In genomic region chr10:22315455-22316285, GRCh38 we compare ENCODE assay signal across 8 cellular contexts. TPM values are rescaled to one million over a fixed set of nuclear protein-coding genes. Genes with fewer than 3 reads are reported as not detected.
DNase-seq lines count a peak whose midpoint lies in the region; ATAC-seq lines count a peak whose summit lies in the region.

No MANE protein-coding gene starts in this region.

- CTCF ChIA-PET in CD4-positive, alpha-beta memory T cell (lab: Charles Lee; ENCODE audit: partially characterized antibody) = interaction anchor here (0.7 to 2.2 kb wide), 13 partner anchors 8 to 322 kb away, joined by 3 to 10 read pairs (median 3); no protein-coding TSS in a partner anchor
- CTCF ChIA-PET in activated CD4-positive, alpha-beta memory T cell treated with anti-CD3 and anti-CD28 coated beads, Interleukin-2, amount 10 ng/mL, durations not matched to agents 7 days and 5 days (lab: Charles Lee) = interaction anchor here (1.0 to 2.0 kb wide), 9 partner anchors 11 to 673 kb away, joined by 3 to 5 read pairs (median 3); partner anchors contain the start of gene DNAJC1

- H3K4me1 Mint-ChIP-seq in CD4-positive, alpha-beta memory T cell = peaks cover 22 to 50% (median 29%) of the 10 kb centered on the region in 4 donors
- peaks cover 52% of the 10 kb centered on the region for H3K4me1 Mint-ChIP-seq in activated CD4-positive, alpha-beta memory T cell treated with anti-CD3 and anti-CD28 coated beads, Interleukin-2, amount 10 ng/mL, durations not matched to agents 7 days and 5 days

- H3K4me1 ChIP-seq in CD4-positive, alpha-beta memory T cell (ENCODE audit: insufficient read depth, low read length) = peaks cover 37% of the 10 kb centered on the region
- peaks cover 3% of the 10 kb centered on the region for H3K4me1 ChIP-seq in right cardiac atrium (ENCODE audit: control insufficient read depth, insufficient read depth, low read length)

- no peaks in the 10 kb centered on the region for H3K27me3 ChIP-seq in CD4-positive, alpha-beta memory T cell (ENCODE audit: insufficient read depth, low read length)
- no peaks in the 10 kb centered on the region for H3K27me3 ChIP-seq in right cardiac atrium (ENCODE audit: control insufficient read depth, insufficient read depth)

- ATAC-seq in GM19328 (IDR thresholded peaks at IDR 0.05; ENCODE audit: unreplicated experiment) (peak; percentile 22), HG03378 (IDR thresholded peaks at IDR 0.05; ENCODE audit: unreplicated experiment) (peak; percentile 8), right cardiac atrium (peak in 1 of 2 donors; percentile 3)

- H3K27ac Mint-ChIP-seq in CD4-positive, alpha-beta memory T cell = peak overlapping the region; percentile 89 to 98 (median 98)
- H3K27ac Mint-ChIP-seq in activated CD4-positive, alpha-beta memory T cell treated with anti-CD3 and anti-CD28 coated beads, Interleukin-2, amount 10 ng/mL, durations not matched to agents 7 days and 5 days = peak overlapping the region; percentile 94

- H3K9me3 Mint-ChIP-seq in CD4-positive, alpha-beta memory T cell = no peaks in the 10 kb centered on the region
- no peaks in the 10 kb centered on the region for H3K9me3 Mint-ChIP-seq in activated CD4-positive, alpha-beta memory T cell treated with anti-CD3 and anti-CD28 coated beads, Interleukin-2, amount 10 ng/mL, durations not matched to agents 7 days and 5 days

- peak overlapping the region; percentile 88 to 99 (median 98) for H3K4me3 Mint-ChIP-seq in CD4-positive, alpha-beta memory T cell
- H3K4me3 Mint-ChIP-seq in activated CD4-positive, alpha-beta memory T cell treated with anti-CD3 and anti-CD28 coated beads, Interleukin-2, amount 10 ng/mL, durations not matched to agents 7 days and 5 days = peak overlapping the region; percentile 96

- no peaks in the 10 kb centered on the region for H3K9me3 ChIP-seq in CD4-positive, alpha-beta memory T cell (ENCODE audit: control insufficient read depth in 1 of 2, low read length in 2 of 2)
- no peaks in the 10 kb centered on the region for H3K9me3 ChIP-seq in right cardiac atrium (ENCODE audit: control insufficient read depth, low read length)

- H3K36me3 ChIP-seq in CD4-positive, alpha-beta memory T cell (ENCODE audit: insufficient read depth, low read length) = no peaks in the 10 kb centered on the region

- peak overlapping the region; percentile 72 to 95 for H3K4me3 ChIP-seq in CD4-positive, alpha-beta memory T cell (ENCODE audit: low read length in 2 of 2)
- H3K4me3 ChIP-seq in right cardiac atrium (ENCODE audit: low read length) (peak overlapping the region; percentile 89), skeletal muscle cell (ENCODE audit: low read depth, low read length) (peak overlapping the region; percentile 65)

- POLR2A ChIA-PET in CD4-positive, alpha-beta memory T cell (lab: Charles Lee; ENCODE audit: partially characterized antibody) = interaction anchor here (0.6 to 5.4 kb wide), 21 partner anchors 10 to 790 kb away, joined by 3 to 97 read pairs (median 4); partner anchors contain the start of genes DNAJC1 and PIP4K2A
- POLR2A ChIA-PET in activated CD4-positive, alpha-beta memory T cell treated with anti-CD3 and anti-CD28 coated beads, Interleukin-2, amount 10 ng/mL, durations not matched to agents 7 days and 5 days (lab: Charles Lee) = interaction anchor here (0.7 to 3.3 kb wide), 23 partner anchors 7 to 1050 kb away, joined by 3 to 95 read pairs (median 4); partner anchors contain the start of genes DNAJC1 and MLLT10

- peaks cover 0 to 9% of the 10 kb centered on the region in 2 donors for H3K36me3 Mint-ChIP-seq in CD4-positive, alpha-beta memory T cell
- peaks cover 27% of the 10 kb centered on the region for H3K36me3 Mint-ChIP-seq in activated CD4-positive, alpha-beta memory T cell treated with anti-CD3 and anti-CD28 coated beads, Interleukin-2, amount 10 ng/mL, durations not matched to agents 7 days and 5 days (ENCODE audit: low read depth)

- H3K27me3 Mint-ChIP-seq in CD4-positive, alpha-beta memory T cell = peaks cover 3 to 4% of the 10 kb centered on the region in 2 donors
- peaks cover 1% of the 10 kb centered on the region for H3K27me3 Mint-ChIP-seq in activated CD4-positive, alpha-beta memory T cell treated with anti-CD3 and anti-CD28 coated beads, Interleukin-2, amount 10 ng/mL, durations not matched to agents 7 days and 5 days

- intact Hi-C loops in CD4-positive, alpha-beta memory T cell (cut with micrococcal nuclease) = loop anchor here (1.0 to 5.0 kb wide), 7 partner anchors 18 to 781 kb away; partner anchors contain the start of genes DNAJC1 and MLLT10
- intact Hi-C loops in right cardiac atrium (cut with DNase I) = loop anchor here (5.0 to 10.0 kb wide), 5 partner anchors 61 to 91 kb away; no protein-coding TSS in a partner anchor

- peak overlapping the region; percentile 71 for H3K27ac ChIP-seq in CD4-positive, alpha-beta memory T cell (ENCODE audit: low read depth, low read length)
- H3K27ac ChIP-seq in right cardiac atrium (ENCODE audit: low read length) = peak overlapping the region; percentile 93

- DNase-seq in CD4-positive, alpha-beta memory T cell = no peak
- no peak for DNase-seq in activated CD4-positive, alpha-beta memory T cell treated with anti-CD3 and anti-CD28 coated beads, Interleukin-2, amount 10 ng/mL, durations not matched to agents 7 days and 5 days
- DNase-seq in right cardiac atrium = no peak
- DNase-seq in skeletal muscle cell (ENCODE audit: low read depth) = no peak
- no peak for DNase-seq in NCI-H526 treated with DMSO at 0.1 percent for 48 hours (lab: John Stamatoyannopoulos, UW)
- DNase-seq in SK-N-DZ (ENCODE audit: low spot score) = no peak

- WGBS in right cardiac atrium = 1% methylated on average over 53 of the region's 53 CpGs

RNA-seq across cellular contexts. Expression of gene COMMD3, which starts 0.5 kb away (rescaled TPM):
- 10 to 100 TPM; 67.9 to 68.5 TPM for total RNA-seq in CD4-positive, alpha-beta memory T cell
- polyA plus RNA-seq in CD4-positive, alpha-beta memory T cell = 10 to 100 TPM; 71.1 to 88.1 TPM
- 10 to 100 TPM; 82.6 to 97.0 TPM for total RNA-seq in activated CD4-positive, alpha-beta memory T cell treated with anti-CD3 and anti-CD28 coated beads, Interleukin-2, amount 10 ng/mL, durations not matched to agents 7 days and 5 days
- total RNA-seq in right cardiac atrium = 10 to 100 TPM; 67.7 to 86.3 (median 81.2) TPM
- 95.9 TPM for polyA plus RNA-seq in right cardiac atrium
- 178 and 194 TPM in 2 replicates for polyA plus RNA-seq in SK-N-DZ (2014; cell fraction: cytosol; rRNA removed)
- 156 and 210 TPM in 2 replicates for polyA plus RNA-seq in SK-N-DZ (2014; cell fraction: nucleus; rRNA removed)

RNA-seq across cellular contexts. Expression of gene BMI1, which starts 5.2 kb away (rescaled TPM):
- total RNA-seq in CD4-positive, alpha-beta memory T cell = 100 to 1,000 TPM in 1 of 2 experiments, 10 to 100 TPM in 1; 99.0 to 108 TPM
- 10 to 100 TPM; 40.5 to 54.5 TPM for polyA plus RNA-seq in CD4-positive, alpha-beta memory T cell
- 10 to 100 TPM; 64.0 to 66.5 TPM for total RNA-seq in activated CD4-positive, alpha-beta memory T cell treated with anti-CD3 and anti-CD28 coated beads, Interleukin-2, amount 10 ng/mL, durations not matched to agents 7 days and 5 days
- 10 to 100 TPM; 36.0 to 41.1 (median 37.7) TPM for total RNA-seq in right cardiac atrium
- polyA plus RNA-seq in right cardiac atrium = 17.0 TPM
- polyA plus RNA-seq in SK-N-DZ (2014; cell fraction: cytosol; rRNA removed) = 70.7 and 80.8 TPM in 2 replicates
- polyA plus RNA-seq in SK-N-DZ (2014; cell fraction: nucleus; rRNA removed) = 185 and 210 TPM in 2 replicates

RNA-seq across cellular contexts. Expression of gene SPAG6, which starts 29.6 kb away (rescaled TPM):
- total RNA-seq in CD4-positive, alpha-beta memory T cell = not detected
- not detected for polyA plus RNA-seq in CD4-positive, alpha-beta memory T cell
- total RNA-seq in activated CD4-positive, alpha-beta memory T cell treated with anti-CD3 and anti-CD28 coated beads, Interleukin-2, amount 10 ng/mL, durations not matched to agents 7 days and 5 days = 1 to 10 TPM; 1.2 to 1.4 TPM
- under 1 TPM in 1 of 4 donors, not detected in 3; 0.09 TPM for total RNA-seq in right cardiac atrium
- 0.05 TPM for polyA plus RNA-seq in right cardiac atrium
- 0.56 and 0.81 TPM in 2 replicates for polyA plus RNA-seq in SK-N-DZ (2014; cell fraction: cytosol; rRNA removed)
- 0.79 and 1.1 TPM in 2 replicates for polyA plus RNA-seq in SK-N-DZ (2014; cell fraction: nucleus; rRNA removed)
